ENCODE assay signal across 1 cellular context in the genomic region with DNA sequence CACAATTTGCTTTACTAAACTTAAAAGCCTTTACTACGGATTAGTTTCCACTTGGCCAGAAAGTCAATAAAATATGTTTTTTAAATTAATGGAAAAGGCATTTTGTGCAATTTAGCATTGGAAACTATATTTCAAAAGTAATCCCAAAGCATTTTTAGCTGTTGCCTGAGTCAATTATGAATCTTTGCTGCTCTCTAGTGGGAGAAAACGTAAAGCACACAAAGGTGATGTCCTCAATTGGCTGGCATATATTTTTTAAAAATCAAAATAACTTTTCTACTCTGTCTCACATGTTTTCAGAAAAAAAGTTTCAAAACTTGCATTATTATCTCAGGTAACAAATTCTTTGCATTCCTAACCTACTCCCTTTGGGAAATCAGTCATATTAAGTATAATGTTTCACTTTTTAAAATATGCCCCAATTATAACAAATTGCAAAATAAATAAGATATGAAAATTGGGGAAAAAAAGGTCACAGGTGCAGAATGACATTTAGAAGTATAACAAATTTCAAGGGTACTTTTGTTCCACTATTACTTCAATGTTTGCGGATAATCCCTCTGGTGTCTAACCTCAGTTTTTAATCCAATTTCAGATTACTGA.
TF ChIP-seq lines count a peak whose summit lies in the region.

No MANE protein-coding gene starts in this region.

TF ChIP-seq in K562, 482 proteins besides CTCF, POLR2A, EP300 and RAD21 (continued from another document):
- TF ChIP-seq, protein P1, sequence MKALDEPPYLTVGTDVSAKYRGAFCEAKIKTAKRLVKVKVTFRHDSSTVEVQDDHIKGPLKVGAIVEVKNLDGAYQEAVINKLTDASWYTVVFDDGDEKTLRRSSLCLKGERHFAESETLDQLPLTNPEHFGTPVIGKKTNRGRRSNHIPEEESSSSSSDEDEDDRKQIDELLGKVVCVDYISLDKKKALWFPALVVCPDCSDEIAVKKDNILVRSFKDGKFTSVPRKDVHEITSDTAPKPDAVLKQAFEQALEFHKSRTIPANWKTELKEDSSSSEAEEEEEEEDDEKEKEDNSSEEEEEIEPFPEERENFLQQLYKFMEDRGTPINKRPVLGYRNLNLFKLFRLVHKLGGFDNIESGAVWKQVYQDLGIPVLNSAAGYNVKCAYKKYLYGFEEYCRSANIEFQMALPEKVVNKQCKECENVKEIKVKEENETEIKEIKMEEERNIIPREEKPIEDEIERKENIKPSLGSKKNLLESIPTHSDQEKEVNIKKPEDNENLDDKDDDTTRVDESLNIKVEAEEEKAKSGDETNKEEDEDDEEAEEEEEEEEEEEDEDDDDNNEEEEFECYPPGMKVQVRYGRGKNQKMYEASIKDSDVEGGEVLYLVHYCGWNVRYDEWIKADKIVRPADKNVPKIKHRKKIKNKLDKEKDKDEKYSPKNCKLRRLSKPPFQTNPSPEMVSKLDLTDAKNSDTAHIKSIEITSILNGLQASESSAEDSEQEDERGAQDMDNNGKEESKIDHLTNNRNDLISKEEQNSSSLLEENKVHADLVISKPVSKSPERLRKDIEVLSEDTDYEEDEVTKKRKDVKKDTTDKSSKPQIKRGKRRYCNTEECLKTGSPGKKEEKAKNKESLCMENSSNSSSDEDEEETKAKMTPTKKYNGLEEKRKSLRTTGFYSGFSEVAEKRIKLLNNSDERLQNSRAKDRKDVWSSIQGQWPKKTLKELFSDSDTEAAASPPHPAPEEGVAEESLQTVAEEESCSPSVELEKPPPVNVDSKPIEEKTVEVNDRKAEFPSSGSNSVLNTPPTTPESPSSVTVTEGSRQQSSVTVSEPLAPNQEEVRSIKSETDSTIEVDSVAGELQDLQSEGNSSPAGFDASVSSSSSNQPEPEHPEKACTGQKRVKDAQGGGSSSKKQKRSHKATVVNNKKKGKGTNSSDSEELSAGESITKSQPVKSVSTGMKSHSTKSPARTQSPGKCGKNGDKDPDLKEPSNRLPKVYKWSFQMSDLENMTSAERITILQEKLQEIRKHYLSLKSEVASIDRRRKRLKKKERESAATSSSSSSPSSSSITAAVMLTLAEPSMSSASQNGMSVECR (CRISPR knock-in tag; IDR thresholded peaks at IDR 0.05), result no peak
- TF ChIP-seq SMC3 (conservative IDR thresholded peaks at IDR 0.05; ENCODE audit: insufficient read depth, low read depth, low read length), result peak; percentile 52
